ENCODE assay signal across 17 cellular contexts in genomic region chr9:97508852-97509251, GRCh38. TPM values are rescaled to one million over a fixed set of nuclear protein-coding genes. Genes with fewer than 3 reads are reported as not detected.
DNase-seq lines count a peak whose midpoint lies in the region; ATAC-seq, FAIRE-seq and TF ChIP-seq lines count a peak whose summit lies in the region.
"Had no signal": no experiment of that assay in that cellular context is flagged by ENCODE, and none has a peak within 500 bp of the region (broad histone marks: within the 10 kb centered on the region; RNA-seq: fewer than 3 reads in every experiment).

No MANE protein-coding gene starts in this region.

- H3K27ac ChIP-seq in right atrium auricular region (peak overlapping the region; percentile 19 to 99), endothelial cell of umbilical vein (ENCODE audit: insufficient read depth, low read depth, low read length) (no peak overlapping the region), sigmoid colon (peak overlapping the region in 3 of 4 donors; percentile 0 to 60 (median 24)), neural progenitor cell (no peak overlapping the region)

- H3K4me3 ChIP-seq in right atrium auricular region, result no peak overlapping the region
- no peak overlapping the region for H3K4me3 ChIP-seq in endothelial cell of umbilical vein (replicated peaks in 1 of 3; ENCODE audit: insufficient read depth in 1 of 3, low read depth in 1 of 3, low read length in 3 of 3)
- H3K4me3 ChIP-seq in sigmoid colon, result no peak overlapping the region
- H3K4me3 ChIP-seq in neural progenitor cell, result no peak overlapping the region
- H3K4me3 ChIP-seq: GM23338 had no signal

- H4K20me1 ChIP-seq in endothelial cell of umbilical vein (replicated peaks; ENCODE audit: control insufficient read depth, extremely low read depth, insufficient read depth, low read length) (no peaks in the 10 kb centered on the region), neural progenitor cell (ENCODE audit: low read depth) (no peaks in the 10 kb centered on the region)

- no peak overlapping the region for H3K4me3 Mint-ChIP-seq in neural progenitor cell
- H3K4me3 Mint-ChIP-seq: B cell; CD4-positive, alpha-beta T cell; GM23338 had no signal

- intact Hi-C loops in Right ventricle myocardium inferior (cut with DNase I), result no loop called here
- intact Hi-C loops in endothelial cell of umbilical vein (cut with micrococcal nuclease), result no loop called here
- intact Hi-C loops in sigmoid colon (cut with DNase I), result no loop called here

- FAIRE-seq in endothelial cell of umbilical vein (lab: Jason Lieb, UNC), result peak; percentile 35
- FAIRE-seq: D721Med had no signal

- H3K79me2 ChIP-seq in endothelial cell of umbilical vein (ENCODE audit: control insufficient read depth, insufficient read depth, low read length) (no peaks in the 10 kb centered on the region), neural progenitor cell (ENCODE audit: low read depth) (no peaks in the 10 kb centered on the region)

- POLR2A ChIA-PET in endothelial cell of umbilical vein (lab: Charles Lee), result no interaction called here

- peaks cover 2% of the 10 kb centered on the region for H3K9me3 Mint-ChIP-seq in neural progenitor cell
- H3K9me3 Mint-ChIP-seq: CD4-positive, alpha-beta T cell; GM23338 had no signal

- DNase-seq in right atrium auricular region (ENCODE audit: low spot score) (no peak), Right ventricle myocardium inferior (ENCODE audit: missing footprints) (no peak), endothelial cell of umbilical vein (ENCODE audit: low read depth, low spot score) (no peak), sigmoid colon (no peak), neural progenitor cell (ENCODE audit: low spot score) (no peak), AG08395 (ENCODE audit: low spot score) (no peak)
- DNase-seq: ACHN; CD4-positive, alpha-beta T cell; DMS153; DMS79 treated with DMSO at 0.1 percent for 48 hours; EL; GDM1; H7 had no signal

- ATAC-seq in Right ventricle myocardium inferior (no peak), GM21367 (IDR thresholded peaks at IDR 0.05; ENCODE audit: unreplicated experiment) (no peak)
- ATAC-seq: GM23338 had no signal

- no peak for TF ChIP-seq EP300 in sigmoid colon (IDR thresholded peaks at IDR 0.05)

- H3K4me1 ChIP-seq in right atrium auricular region (peaks cover 0 to 68% of the 10 kb centered on the region in 2 donors), endothelial cell of umbilical vein (ENCODE audit: control insufficient read depth, extremely low read depth, insufficient read depth, low read length) (peaks cover 8% of the 10 kb centered on the region), sigmoid colon (peaks cover 0 to 49% (median 40%) of the 10 kb centered on the region in 4 donors), neural progenitor cell (no peaks in the 10 kb centered on the region)

- TF ChIP-seq POLR2A in endothelial cell of umbilical vein (IDR thresholded peaks at IDR 0.05; ENCODE audit: low read depth, low read length) (no peak), sigmoid colon (IDR thresholded peaks at IDR 0.05) (no peak)

- H3K4me2 ChIP-seq in endothelial cell of umbilical vein (ENCODE audit: insufficient read depth, low read length), result no peak overlapping the region
- H3K4me2 ChIP-seq in neural progenitor cell, result no peak overlapping the region
- H3K4me2 ChIP-seq: GM23338 had no signal

- H3K27ac Mint-ChIP-seq in neural progenitor cell, result no peak overlapping the region
- H3K27ac Mint-ChIP-seq: B cell; CD4-positive, alpha-beta T cell; GM23338 had no signal

- CTCF ChIA-PET in endothelial cell of umbilical vein (lab: Charles Lee), result interaction anchor here (4.0 kb wide), 1 partner anchor 90 kb away, joined by 28 read pairs; no protein-coding TSS in a partner anchor

- 67 to 68% methylated on average over 4 of the region's 4 CpGs for WGBS in sigmoid colon, 2 donors

- no TSS peak for BruUV-seq in endothelial cell of umbilical vein (replicated peaks; lab: Mats Ljungman, UMichigan)

- no peak overlapping the region for H3K9ac ChIP-seq in endothelial cell of umbilical vein (replicated peaks; ENCODE audit: extremely low read depth, insufficient read depth, low read length)
- H3K9ac ChIP-seq in neural progenitor cell, result no peak overlapping the region

- no peaks in the 10 kb centered on the region for H3K36me3 Mint-ChIP-seq in neural progenitor cell

- no peaks in the 10 kb centered on the region for H3K4me1 Mint-ChIP-seq in neural progenitor cell
- H3K4me1 Mint-ChIP-seq: GM23338 had no signal

- H3K27me3 Mint-ChIP-seq in neural progenitor cell (ENCODE audit: insufficient read depth, low read depth), result peaks cover 6% of the 10 kb centered on the region

- H3K36me3 ChIP-seq in right atrium auricular region (peaks cover 19% of the 10 kb centered on the region), endothelial cell of umbilical vein (ENCODE audit: control insufficient read depth in 2 of 2, extremely low read depth in 1 of 2, insufficient read depth in 2 of 2, low read length in 2 of 2) (no peaks in the 10 kb centered on the region), sigmoid colon (no peaks in the 10 kb centered on the region), neural progenitor cell (no peaks in the 10 kb centered on the region)

- dilution Hi-C loops in endothelial cell of umbilical vein (cut with MboI; ENCODE audit: extremely low pct_ligation_motif_present, low sequenced_read_pairs), result no loop called here

- no peaks in the 10 kb centered on the region for H3K27me3 ChIP-seq in right atrium auricular region
- peaks cover 23 to 34% of the 10 kb centered on the region in 2 experiments for H3K27me3 ChIP-seq in endothelial cell of umbilical vein (ENCODE audit: control insufficient read depth in 2 of 2, insufficient read depth in 2 of 2, low read length in 2 of 2)
- H3K27me3 ChIP-seq in sigmoid colon, result no peaks in the 10 kb centered on the region
- H3K27me3 ChIP-seq in neural progenitor cell, result peaks cover 39% of the 10 kb centered on the region

- no peaks in the 10 kb centered on the region for H3K9me3 ChIP-seq in right atrium auricular region
- H3K9me3 ChIP-seq in endothelial cell of umbilical vein (replicated peaks; ENCODE audit: control insufficient read depth, insufficient read depth, low read length), result no peaks in the 10 kb centered on the region
- H3K9me3 ChIP-seq in sigmoid colon, result no peaks in the 10 kb centered on the region
- no peaks in the 10 kb centered on the region for H3K9me3 ChIP-seq in neural progenitor cell (ENCODE audit: low read depth)

- no peaks in the 10 kb centered on the region for H3F3A ChIP-seq in neural progenitor cell (ENCODE audit: low read depth)

- H2AFZ ChIP-seq in endothelial cell of umbilical vein (ENCODE audit: low read depth, low read length) (no peak overlapping the region), neural progenitor cell (replicated peaks) (no peak overlapping the region)
- H2AFZ ChIP-seq: GM23338 had no signal

- TF ChIP-seq CTCF in right atrium auricular region (IDR thresholded peaks at IDR 0.05) (no peak), endothelial cell of umbilical vein (IDR thresholded peaks at IDR 0.05; ENCODE audit: extremely low read depth in 1 of 2, insufficient read depth in 1 of 2, low read depth in 1 of 2, low read length in 2 of 2) (no peak), sigmoid colon (IDR thresholded peaks at IDR 0.05) (no peak), neural progenitor cell (IDR thresholded peaks at IDR 0.05) (no peak)

- no peaks in the 10 kb centered on the region for H3K9me1 ChIP-seq in endothelial cell of umbilical vein (replicated peaks; ENCODE audit: control insufficient read depth, extremely low read depth, insufficient read depth, low read length)

TF ChIP-seq in endothelial cell of umbilical vein, 7 proteins besides CTCF, POLR2A, EP300 and RAD21:
- TF ChIP-seq JUN (IDR thresholded peaks at IDR 0.05; ENCODE audit: borderline replicate concordance, insufficient read depth, insufficient read length, low read depth), result no peak

RNA-seq across cellular contexts. Expression of gene TMOD1, which starts 7.4 kb away (rescaled TPM):
- total RNA-seq in right atrium auricular region (100 to 1,000 TPM; 118 to 122 TPM), Right ventricle myocardium inferior (192 TPM), endothelial cell of umbilical vein (0.74 and 1.4 TPM in 2 replicates), sigmoid colon (10 to 100 TPM; 28.5 to 56.8 (median 38.5) TPM), neural progenitor cell (ENCODE audit: low replicate concordance) (0.15 TPM in 1 of 2 replicates, not detected in the other)
- polyA plus RNA-seq in endothelial cell of umbilical vein (0.13 and 0.26 TPM in 2 replicates), sigmoid colon (1 to 10 TPM; 1.6 to 5.8 (median 4.2) TPM)
- polyA plus RNA-seq in endothelial cell of umbilical vein (2011; cell fraction: cytosol; rRNA removed), result 0.69 and 0.80 TPM in 2 replicates
- polyA plus RNA-seq in endothelial cell of umbilical vein (2011; cell fraction: nucleus; rRNA removed), result 0.87 and 0.99 TPM in 2 replicates
- polyA plus RNA-seq in endothelial cell of umbilical vein (2012), result 1.3 and 2.7 TPM in 2 replicates
- polyA minus RNA-seq in endothelial cell of umbilical vein, result 0.41 and 0.53 TPM in 2 replicates
- 1.6 TPM for polyA minus RNA-seq in endothelial cell of umbilical vein (2011; cell fraction: cytosol; rRNA and poly(A)+ RNA removed)
- polyA minus RNA-seq in endothelial cell of umbilical vein (2011; cell fraction: nucleus; rRNA and poly(A)+ RNA removed), result 0.53 and 0.72 TPM in 2 replicates

Comparison
In these comparisons a context has a peak if more than half of its experiments do, and no peak if none do; other contexts are left out.
1. H3K27ac ChIP-seq: peak in right atrium auricular region (2 of 2) and sigmoid colon (3 of 4); none in endothelial cell of umbilical vein (single experiment) and neural progenitor cell (single experiment).
2. RNA of gene TMOD1, which starts 7.4 kb away (total RNA-seq): 192 TPM in Right ventricle myocardium inferior (single experiment), 118 to 122 TPM in right atrium auricular region and 28.5 to 56.8 TPM in sigmoid colon; 0.74 to 1.4 TPM in endothelial cell of umbilical vein and 0.15 TPM in neural progenitor cell; every median in the first group is over 10 times any median in the second.